1 cellular context compared by ENCODE assay signal in genomic region chr18:7953085-7953958, GRCh38.
TF ChIP-seq lines count a peak whose summit lies in the region.

No MANE protein-coding gene starts in this region.

TF ChIP-seq in A549, 52 proteins besides CTCF, POLR2A, EP300 and RAD21 (continued from another document):
- no peak for TF ChIP-seq E2F6 (IDR thresholded peaks at IDR 0.05; ENCODE audit: borderline replicate concordance, low read depth)
